ENCODE assay signal across 18 cellular contexts in genomic region chr20:36112112-36112511, GRCh38. TPM values are rescaled to one million over a fixed set of nuclear protein-coding genes. Genes with fewer than 3 reads are reported as not detected.
A peak's percentile ranks its signal among the peaks of the same experiment; 100 is the strongest.
DNase-seq lines count a peak whose midpoint lies in the region; ATAC-seq and TF ChIP-seq lines count a peak whose summit lies in the region.
"Had no signal": no experiment of that assay in that cellular context is flagged by ENCODE, and none has a peak within 500 bp of the region (broad histone marks: within the 10 kb centered on the region; RNA-seq: fewer than 3 reads in every experiment).

No MANE protein-coding gene starts in this region.

- peaks cover 13 to 14% of the 10 kb centered on the region in 2 donors for H3K4me1 ChIP-seq in thyroid gland
- H3K4me1 ChIP-seq: parathyroid adenoma had no signal

- no peaks in the 10 kb centered on the region for H3K4me1 Mint-ChIP-seq in stimulated activated effector memory CD8-positive, alpha-beta T cell treated with anti-CD3 and anti-CD28 coated beads, Interleukin-12 subunit alpha, Interleukin-12 subunit beta, amount 100 ng/mL, for 72 hours

- intact Hi-C loops in thyroid gland (cut with DNase I): no loop called here

- no peak overlapping the region for H3K4me3 ChIP-seq in thyroid gland (replicated peaks in 1 of 3)
- H3K4me3 ChIP-seq: tibial artery had no signal

- no peaks in the 10 kb centered on the region for H3K9me3 ChIP-seq in thyroid gland
- H3K9me3 ChIP-seq: tibial artery had no signal

- 59 to 65% methylated on average over 6 of the region's 6 CpGs for WGBS in thyroid gland, 2 donors

- peak; percentile 56 for DNase-seq in mucosa of gallbladder (ENCODE audit: low spot score)
- DNase-seq in thyroid gland: peak; percentile 52 to 60
- DNase-seq in stimulated activated effector memory CD8-positive, alpha-beta T cell treated with anti-CD3 and anti-CD28 coated beads, Interleukin-12 subunit alpha, Interleukin-12 subunit beta, amount 100 ng/mL, for 72 hours (ENCODE audit: low spot score in 2 of 2): no peak
- no peak for DNase-seq in DMS79 (lab: John Stamatoyannopoulos, UW)
- DNase-seq: COR-L47; naive B cell; NCI-H1694; NCI-H82; Right ventricle myocardium superior; stimulated activated CD4-positive, alpha-beta T cell treated with anti-CD3 and anti-CD28 coated beads, Interleukin-1b, Interleukin-23, amount 100 ng/mL, for 48 hours; stimulated activated naive CD4-positive, alpha-beta T cell; SW 1271; tibial artery had no signal

- TF ChIP-seq RAD21 in Ishikawa (IDR thresholded peaks at IDR 0.05; ENCODE audit: low read depth): no peak

- no peak overlapping the region for H3K4me3 Mint-ChIP-seq in stimulated activated effector memory CD8-positive, alpha-beta T cell treated with anti-CD3 and anti-CD28 coated beads, Interleukin-12 subunit alpha, Interleukin-12 subunit beta, amount 100 ng/mL, for 72 hours
- H3K4me3 Mint-ChIP-seq: activated naive CD8-positive, alpha-beta T cell had no signal

- H3K27ac Mint-ChIP-seq in stimulated activated effector memory CD8-positive, alpha-beta T cell treated with anti-CD3 and anti-CD28 coated beads, Interleukin-12 subunit alpha, Interleukin-12 subunit beta, amount 100 ng/mL, for 72 hours: no peak overlapping the region
- H3K27ac Mint-ChIP-seq: activated naive CD8-positive, alpha-beta T cell had no signal

- peak in 1 of 2 donors; percentile 35 for TF ChIP-seq POLR2A in thyroid gland (IDR thresholded peaks at IDR 0.05)

- no peak for TF ChIP-seq EP300 in Ishikawa (IDR thresholded peaks at IDR 0.05; ENCODE audit: borderline replicate concordance)

- no peaks in the 10 kb centered on the region for H3K36me3 ChIP-seq in thyroid gland
- H3K36me3 ChIP-seq: tibial artery had no signal

- H3K27ac ChIP-seq in thyroid gland: peak overlapping the region; percentile 6 to 70 (median 63)
- H3K27ac ChIP-seq: parathyroid adenoma, tibial artery had no signal

- no peaks in the 10 kb centered on the region for H3K9me3 Mint-ChIP-seq in stimulated activated effector memory CD8-positive, alpha-beta T cell treated with anti-CD3 and anti-CD28 coated beads, Interleukin-12 subunit alpha, Interleukin-12 subunit beta, amount 100 ng/mL, for 72 hours

- H3K27me3 ChIP-seq in thyroid gland: no peaks in the 10 kb centered on the region
- H3K27me3 ChIP-seq: tibial artery had no signal

- TF ChIP-seq CTCF in thyroid gland (IDR thresholded peaks at IDR 0.05): no peak

- peak; percentile 49 for ATAC-seq in esophagus mucosa
- ATAC-seq in stimulated activated effector memory CD8-positive, alpha-beta T cell treated with anti-CD3 and anti-CD28 coated beads, Interleukin-12 subunit alpha, Interleukin-12 subunit beta, amount 100 ng/mL, for 72 hours: no peak
- ATAC-seq in HG03095 (IDR thresholded peaks at IDR 0.05; ENCODE audit: unreplicated experiment): no peak

- no peaks in the 10 kb centered on the region for H3K36me3 Mint-ChIP-seq in stimulated activated effector memory CD8-positive, alpha-beta T cell treated with anti-CD3 and anti-CD28 coated beads, Interleukin-12 subunit alpha, Interleukin-12 subunit beta, amount 100 ng/mL, for 72 hours
- H3K36me3 Mint-ChIP-seq: activated naive CD8-positive, alpha-beta T cell; naive B cell had no signal

TF ChIP-seq in Ishikawa, 13 proteins besides CTCF, POLR2A, EP300 and RAD21:
- TF ChIP-seq REST (IDR thresholded peaks at IDR 0.05; ENCODE audit: low read depth) (no peak), FOXM1 (IDR thresholded peaks at IDR 0.05; ENCODE audit: borderline replicate concordance, low read depth) (no peak), USF1 (IDR thresholded peaks at IDR 0.05) (no peak), TCF12 (IDR thresholded peaks at IDR 0.05; ENCODE audit: low read depth) (no peak), TEAD4 (IDR thresholded peaks at IDR 0.05) (0 out of 2 replicates have a peak, but pooled peaks have one; percentile 16), ZBTB7A (IDR thresholded peaks at IDR 0.05; ENCODE audit: low read depth) (no peak), MAX (IDR thresholded peaks at IDR 0.05) (peak; percentile 77), TAF1 (IDR thresholded peaks at IDR 0.05; ENCODE audit: low read depth) (no peak), EGR1 (IDR thresholded peaks at IDR 0.05) (0 out of 2 replicates have a peak, but pooled peaks have one; percentile 2), CEBPB (IDR thresholded peaks at IDR 0.05) (no peak), CREB1 (IDR thresholded peaks at IDR 0.05; ENCODE audit: low read depth) (no peak), NFIC (IDR thresholded peaks at IDR 0.05) (no peak), YY1 (IDR thresholded peaks at IDR 0.05; ENCODE audit: low read depth) (no peak)

RNA-seq across cellular contexts. Expression of gene EPB41L1, which starts 42.4 kb away (rescaled TPM):
- 95.6 TPM for total RNA-seq in esophagus mucosa
- total RNA-seq in mucosa of gallbladder: 136 TPM
- total RNA-seq in thyroid gland: 10 to 100 TPM; 15.4 to 75.2 (median 42.3) TPM

Comparison
In these comparisons a context has a peak if more than half of its experiments do, and no peak if none do; other contexts are left out.
1. DNase-seq: peak in mucosa of gallbladder (single experiment) and thyroid gland (2 of 2); none in stimulated activated effector memory CD8-positive, alpha-beta T cell treated with anti-CD3 and anti-CD28 coated beads, Interleukin-12 subunit alpha, Interleukin-12 subunit beta, amount 100 ng/mL, for 72 hours (0 of 2) and DMS79 (single experiment).